In genomic region chr20:3766832-3767433, GRCh38 we compare ENCODE assay signal across 8 cellular contexts. TPM values are rescaled to one million over a fixed set of nuclear protein-coding genes. Genes with fewer than 3 reads are reported as not detected.
DNase-seq lines count a peak whose midpoint lies in the region; ATAC-seq and TF ChIP-seq lines count a peak whose summit lies in the region.

No MANE protein-coding gene starts in this region.

- H3K36me3 ChIP-seq in HUES48 (ENCODE audit: control insufficient read depth, insufficient read depth, low read length) (peaks cover 3% of the 10 kb centered on the region; the same call in 1 of the 2 replicates), brain microvascular endothelial cell (replicated peaks) (no peaks in the 10 kb centered on the region), mesenchymal stem cell (ENCODE audit: control insufficient read depth in 1 of 2, insufficient read depth in 2 of 2, low read depth in 1 of 2, low read length in 2 of 2) (peaks cover 0 to under 1% of the 10 kb centered on the region in 2 experiments), uterus (no peaks in the 10 kb centered on the region)

- H3K4me2 ChIP-seq in mesenchymal stem cell (ENCODE audit: low read length, poor library complexity, severe bottlenecking): peak overlapping the region; percentile 99

- WGBS in mesenchymal stem cell: 14% methylated on average over 18 of the region's 27 CpGs

- ATAC-seq in HG03108 (IDR thresholded peaks at IDR 0.05; ENCODE audit: unreplicated experiment): no peak

- H3K23ac ChIP-seq in mesenchymal stem cell (ENCODE audit: low read length in 2 of 2): peak overlapping the region; percentile 29 to 43

- H4K8ac ChIP-seq in mesenchymal stem cell (ENCODE audit: low read length): peak overlapping the region; percentile 52

- in situ Hi-C loops in brain microvascular endothelial cell (cut with HindIII; ENCODE audit: low pct_ligation_motif_present, low sequenced_read_pairs): no loop called here

- no peak for DNase-seq in brain microvascular endothelial cell
- peak; percentile 12 for DNase-seq in mesenchymal stem cell
- DNase-seq in uterus: no peak
- no peak for DNase-seq in NCI-H2029 (lab: John Stamatoyannopoulos, UW)
- no peak for DNase-seq in SW 1271 (lab: John Stamatoyannopoulos, UW)

- H3K9ac ChIP-seq in HUES48 (ENCODE audit: low read depth, low read length): peak overlapping the region; percentile 37; the same call in 1 of the 2 replicates
- H3K9ac ChIP-seq in mesenchymal stem cell (ENCODE audit: low read length): peak overlapping the region; percentile 82

- H2BK120ac ChIP-seq in mesenchymal stem cell (ENCODE audit: low read depth, low read length): no peak overlapping the region

- H3K27me3 ChIP-seq in HUES48 (ENCODE audit: control insufficient read depth, insufficient read depth, low read length) (no peaks in the 10 kb centered on the region), brain microvascular endothelial cell (replicated peaks) (no peaks in the 10 kb centered on the region), mesenchymal stem cell (ENCODE audit: control insufficient read depth in 1 of 2, insufficient read depth in 1 of 2, low read length in 2 of 2) (no peaks in the 10 kb centered on the region), uterus (no peaks in the 10 kb centered on the region)

- H3K4me3 ChIP-seq in HUES48 (ENCODE audit: low read depth, low read length) (peak overlapping the region; percentile 89), brain microvascular endothelial cell (ENCODE audit: low read depth, low read length) (peak overlapping the region; percentile 74), mesenchymal stem cell (ENCODE audit: insufficient read depth in 1 of 2, low read depth in 1 of 2, low read length in 2 of 2) (peak overlapping the region; percentile 85 to 90), uterus (peak overlapping the region; percentile 59 to 82)

- H3K4me1 ChIP-seq in HUES48 (ENCODE audit: control insufficient read depth, insufficient read depth, low read length): peaks cover 10% of the 10 kb centered on the region; the same call in 1 of the 2 replicates
- peaks cover 19% of the 10 kb centered on the region for H3K4me1 ChIP-seq in mesenchymal stem cell (ENCODE audit: control insufficient read depth, insufficient read depth, low read depth, low read length)
- H3K4me1 ChIP-seq in uterus: peaks cover 0 to 11% of the 10 kb centered on the region in 2 donors

- no peak overlapping the region for H2AK5ac ChIP-seq in mesenchymal stem cell (ENCODE audit: low read length, severe bottlenecking)

- peak overlapping the region; percentile 46 to 58 for H3K18ac ChIP-seq in mesenchymal stem cell (ENCODE audit: low read depth in 1 of 2, low read length in 2 of 2)

- peak overlapping the region; percentile 80 for H4K91ac ChIP-seq in mesenchymal stem cell (ENCODE audit: low read length)

- intact Hi-C loops in uterus (cut with DNase I; ENCODE audit: low total_unique reads): loop anchor here (5.0 kb wide), 1 partner anchor 85 kb away; the partner anchor contains the start of gene ADAM33

- H3K14ac ChIP-seq in mesenchymal stem cell (ENCODE audit: low read length in 2 of 2): peak overlapping the region; percentile 89

- no peak overlapping the region for H2BK15ac ChIP-seq in mesenchymal stem cell (ENCODE audit: low read depth, poor library complexity, severe bottlenecking)

- peaks cover 34% of the 10 kb centered on the region for H3K79me1 ChIP-seq in mesenchymal stem cell (replicated peaks; ENCODE audit: low read length, poor library complexity, severe bottlenecking)

- H2AFZ ChIP-seq in mesenchymal stem cell (ENCODE audit: low read depth, low read length): peak overlapping the region; percentile 93

- H3K9me3 ChIP-seq in HUES48 (ENCODE audit: control insufficient read depth, insufficient read depth, low read length) (no peaks in the 10 kb centered on the region), mesenchymal stem cell (ENCODE audit: control insufficient read depth, low read length) (no peaks in the 10 kb centered on the region), uterus (no peaks in the 10 kb centered on the region)

- TF ChIP-seq CTCF in C4-2B (conservative IDR thresholded peaks at IDR 0.05): no peak
- TF ChIP-seq CTCF in brain microvascular endothelial cell (IDR thresholded peaks at IDR 0.05; ENCODE audit: low read depth, low read length, missing control alignments): no peak
- TF ChIP-seq CTCF in uterus (IDR thresholded peaks at IDR 0.05): no peak

- H2BK12ac ChIP-seq in mesenchymal stem cell (ENCODE audit: low read length in 2 of 2): no peak overlapping the region

- H3K27ac ChIP-seq in C4-2B: peak overlapping the region; percentile 75
- H3K27ac ChIP-seq in HUES48 (ENCODE audit: low read depth, low read length): peak overlapping the region; percentile 33
- no peak overlapping the region for H3K27ac ChIP-seq in brain microvascular endothelial cell
- H3K27ac ChIP-seq in mesenchymal stem cell (ENCODE audit: low read length, poor library complexity, severe bottlenecking): no peak overlapping the region
- H3K27ac ChIP-seq in uterus: peak overlapping the region; percentile 52 to 65

- H2BK5ac ChIP-seq in mesenchymal stem cell (ENCODE audit: low read depth, low read length, poor library complexity, severe bottlenecking): no peak overlapping the region

- no peak for TF ChIP-seq POLR2A in uterus (IDR thresholded peaks at IDR 0.05)

- H3K4ac ChIP-seq in mesenchymal stem cell (ENCODE audit: low read depth in 1 of 2, low read length in 2 of 2): peak overlapping the region in 1 of 2 experiments; percentile 65

RNA-seq across cellular contexts. Expression of gene ADISSP, which starts 0.6 kb away (rescaled TPM):
- polyA plus RNA-seq in mesenchymal stem cell (2013, experiment 1 of 2): 39.5 TPM
- 36.9 TPM for polyA plus RNA-seq in mesenchymal stem cell (2013, experiment 2 of 2)
- total RNA-seq in uterus: 10 to 100 TPM in 3 of 4 donors, 1 to 10 TPM in 1; 4.1 to 45.9 (median 34.8) TPM

RNA-seq across cellular contexts. Expression of gene SPEF1, which starts 14.3 kb away (rescaled TPM):
- polyA plus RNA-seq in mesenchymal stem cell (2013, experiment 1 of 2): 0.07 TPM
- polyA plus RNA-seq in mesenchymal stem cell (2013, experiment 2 of 2): 0.07 TPM
- 1 to 10 TPM in 1 of 4 donors, under 1 TPM in 2, not detected in 1; 0.26 to 1.3 (median 0.37) TPM for total RNA-seq in uterus

RNA-seq across cellular contexts. Expression of gene CENPB, which starts 19.6 kb away (rescaled TPM):
- polyA plus RNA-seq in mesenchymal stem cell (2013, experiment 1 of 2): 38.0 TPM
- 38.0 TPM for polyA plus RNA-seq in mesenchymal stem cell (2013, experiment 2 of 2)
- 100 to 1,000 TPM in 2 of 4 donors, 10 to 100 TPM in 2; 18.2 to 127 (median 85.2) TPM for total RNA-seq in uterus

RNA-seq across cellular contexts. Expression of gene CDC25B, which starts 29.2 kb away (rescaled TPM):
- 97.9 TPM for polyA plus RNA-seq in mesenchymal stem cell (2013, experiment 1 of 2)
- polyA plus RNA-seq in mesenchymal stem cell (2013, experiment 2 of 2): 95.2 TPM
- 10 to 100 TPM; 13.2 to 72.8 (median 25.5) TPM for total RNA-seq in uterus

RNA-seq across cellular contexts. Expression of gene HSPA12B, which starts 34.4 kb away (rescaled TPM):
- 0.03 TPM for polyA plus RNA-seq in mesenchymal stem cell (2013, experiment 1 of 2)
- polyA plus RNA-seq in mesenchymal stem cell (2013, experiment 2 of 2): 0.04 TPM
- total RNA-seq in uterus: 10 to 100 TPM in 3 of 4 donors, 1 to 10 TPM in 1; 4.7 to 46.2 (median 27.6) TPM

Comparison
In these comparisons a context has a peak if more than half of its experiments do, and no peak if none do; other contexts are left out.
1. H3K27ac ChIP-seq: peak in C4-2B (single experiment), HUES48 (single experiment) and uterus (2 of 2); none in brain microvascular endothelial cell (single experiment) and mesenchymal stem cell (single experiment).
2. Peak in every context shown above with its lines, with median percentiles within 50 percentile points of each other: H3K4me3 ChIP-seq.